Comparison of ENCODE assay signal across 18 cellular contexts in the genomic region with DNA sequence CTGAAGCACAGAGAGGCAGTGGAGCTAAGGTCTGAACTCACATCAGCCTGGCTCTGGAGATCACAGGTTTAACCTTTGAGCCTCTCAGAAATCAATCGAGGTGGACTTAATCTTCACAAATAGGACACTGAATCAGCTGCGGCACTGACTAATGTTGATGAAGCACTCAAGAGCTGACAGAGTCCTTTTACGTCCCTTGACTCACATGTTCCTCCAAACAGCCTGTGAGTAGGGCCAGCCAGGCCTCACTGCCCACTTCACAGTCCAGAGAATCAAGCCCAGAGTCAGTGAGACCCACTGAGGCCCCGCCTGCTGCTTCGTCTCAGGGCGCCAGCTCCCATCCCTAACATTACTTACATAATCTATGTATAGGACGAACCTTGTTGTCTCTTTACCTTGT.
DNase-seq lines count a peak whose midpoint lies in the region; ATAC-seq and TF ChIP-seq lines count a peak whose summit lies in the region.
"Had no signal": no experiment of that assay in that cellular context is flagged by ENCODE, and none has a peak within 500 bp of the region (broad histone marks: within the 10 kb centered on the region; RNA-seq: fewer than 3 reads in every experiment).

No MANE protein-coding gene starts in this region.

- TF ChIP-seq CTCF in RWPE2 (IDR thresholded peaks at IDR 0.05; ENCODE audit: poor library complexity, severe bottlenecking) (no peak), hepatocyte (IDR thresholded peaks at IDR 0.05; ENCODE audit: poor library complexity) (no peak)

- no peaks in the 10 kb centered on the region for H3K9me3 ChIP-seq in RWPE2 (ENCODE audit: severe bottlenecking)
- no peaks in the 10 kb centered on the region for H3K9me3 ChIP-seq in hepatocyte (ENCODE audit: low read depth)
- H3K9me3 ChIP-seq: heart left ventricle, transverse colon had no signal

- H3K9me2 ChIP-seq in hepatocyte (replicated peaks; ENCODE audit: insufficient read depth), result no peaks in the 10 kb centered on the region

- peaks cover 84% of the 10 kb centered on the region for H3K79me2 ChIP-seq in hepatocyte

- peaks cover 11% of the 10 kb centered on the region; the same call in 1 of the 2 replicates for H3K36me3 ChIP-seq in RWPE2 (ENCODE audit: low read depth)
- no peaks in the 10 kb centered on the region for H3K36me3 ChIP-seq in hepatocyte (replicated peaks; ENCODE audit: insufficient read depth, low read depth)
- H3K36me3 ChIP-seq: heart left ventricle, neural progenitor cell, transverse colon had no signal

- peaks cover 3% of the 10 kb centered on the region for H4K20me1 ChIP-seq in hepatocyte (ENCODE audit: insufficient read depth, poor library complexity, severe bottlenecking)

- no peaks in the 10 kb centered on the region for H3K4me1 ChIP-seq in RWPE2 (ENCODE audit: insufficient read depth, poor library complexity, severe bottlenecking)
- H3K4me1 ChIP-seq in hepatocyte (ENCODE audit: insufficient read depth), result peaks cover 39% of the 10 kb centered on the region

- H3K4me2 ChIP-seq in hepatocyte, result no peak overlapping the region
- H3K4me2 ChIP-seq: neural progenitor cell had no signal

- 75% methylated on average over 7 of the region's 7 CpGs for WGBS in hepatocyte (ENCODE audit: low lambda C conversion rate, missing lambda C conversion rate)

- no peak overlapping the region for H2AFZ ChIP-seq in hepatocyte
- H2AFZ ChIP-seq: neural progenitor cell had no signal

- H3K4me3 ChIP-seq in RWPE2 (ENCODE audit: severe bottlenecking) (no peak overlapping the region), hepatocyte (no peak overlapping the region)
- H3K4me3 ChIP-seq: heart left ventricle, neural progenitor cell, transverse colon had no signal

- DNase-seq in AG20443 (ENCODE audit: low spot score) (peak; percentile 70), RWPE2 (ENCODE audit: low spot score) (peak; percentile 16), hepatocyte (ENCODE audit: low spot score) (peak; percentile 67), retina (peak; percentile 33), GOT3 (lab: John Stamatoyannopoulos, UW) (no peak), DMS79 treated with DMSO at 0.1 percent for 48 hours (lab: John Stamatoyannopoulos, UW) (no peak)
- DNase-seq in effector CD4-positive, alpha-beta T cell, result no peak
- DNase-seq: activated CD4-positive, alpha-beta T cell treated with anti-CD3 and anti-CD28 coated beads, Interleukin-2, amount 50 U/mL, for 48 hours; Karpas-422; NCI-H1694 treated with DMSO at 0.1 percent for 48 hours; NCI-H748 treated with DMSO at 0.1 percent for 48 hours; SHP77 treated with DMSO at 0.1 percent for 48 hours; stimulated activated CD4-positive, alpha-beta T cell treated with anti-CD3 and anti-CD28 coated beads, Interleukin-12 subunit alpha, Interleukin-12 subunit beta, amount 100 ng/mL, for 4 hours; T-helper 9 cell; transverse colon had no signal

- H3K27me3 ChIP-seq in RWPE2 (ENCODE audit: insufficient read depth, poor library complexity, severe bottlenecking) (no peaks in the 10 kb centered on the region), hepatocyte (no peaks in the 10 kb centered on the region)
- H3K27me3 ChIP-seq: heart left ventricle, neural progenitor cell, transverse colon had no signal

- no peak overlapping the region for H3K27ac ChIP-seq in RWPE2 (ENCODE audit: poor library complexity, severe bottlenecking)
- peak overlapping the region; percentile 81 for H3K27ac ChIP-seq in hepatocyte
- H3K27ac ChIP-seq: neural progenitor cell had no signal

- ATAC-seq in RWPE2 (ENCODE audit: low read depth), result no peak
- ATAC-seq in HG02973 (IDR thresholded peaks at IDR 0.05; ENCODE audit: unreplicated experiment), result no peak

Comparison
In these comparisons a context has a peak if more than half of its experiments do, and no peak if none do; other contexts are left out.
1. DNase-seq: peak in AG20443 (single experiment), RWPE2 (single experiment), hepatocyte (single experiment) and retina (single experiment); none in effector CD4-positive, alpha-beta T cell (single experiment), GOT3 (single experiment) and DMS79 treated with DMSO at 0.1 percent for 48 hours (single experiment).